ENCODE assay signal across 21 cellular contexts in the genomic region with DNA sequence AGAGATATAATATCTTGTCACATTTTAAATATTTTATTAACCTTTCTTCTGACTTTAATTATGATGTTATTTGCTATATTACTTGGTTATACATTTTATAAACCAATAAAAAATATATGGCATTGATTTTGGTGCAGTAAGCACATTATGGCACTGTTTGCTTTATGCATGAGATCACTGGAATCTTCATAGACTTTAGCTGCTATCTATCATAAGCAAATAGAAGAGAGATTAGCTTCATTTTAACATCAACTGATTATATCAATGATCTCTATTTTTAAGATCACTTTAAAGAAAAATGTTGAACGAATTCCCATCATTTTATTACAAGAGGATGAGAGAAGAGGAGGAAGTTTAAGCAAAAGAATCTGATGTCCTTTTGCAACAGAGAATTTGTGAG.
"Had no signal": no experiment of that assay in that cellular context is flagged by ENCODE, and none has a peak within 500 bp of the region (broad histone marks: within the 10 kb centered on the region; RNA-seq: fewer than 3 reads in every experiment).

No MANE protein-coding gene starts in this region.

- H3K9me3 ChIP-seq: left ventricle myocardium inferior, neutrophil, ovary, right atrium auricular region, spleen, tibial nerve, uterus had no signal

- H3K4me3 ChIP-seq: left ventricle myocardium inferior, lung, neural progenitor cell, ovary, right atrium auricular region, skin epidermis, spleen, tibial nerve, uterus had no signal

- H3K9ac ChIP-seq: neural progenitor cell had no signal

- DNase-seq: hypothalamus; immature natural killer cell; left ventricle myocardium inferior; mesendoderm; naive B cell; natural killer cell; nephron progenitor cell; occipital lobe; ovary; spleen; stimulated activated CD4-positive, alpha-beta T cell treated with anti-CD3 and anti-CD28 coated beads, Interleukin-4, amount 100 ng/mL, for 24 hours; stimulated activated naive CD4-positive, alpha-beta T cell; stimulated activated naive CD8-positive, alpha-beta T cell treated with anti-CD3 and anti-CD28 coated beads, Interleukin-15, amount 100 ng/mL, for 72 hours; substantia nigra; uterus had no signal

- H3K36me3 ChIP-seq: left ventricle myocardium inferior, neural progenitor cell, neutrophil, ovary, right atrium auricular region, spleen, tibial nerve, uterus had no signal

- H3K4me1 ChIP-seq: left ventricle myocardium inferior, neural progenitor cell, right atrium auricular region, tibial nerve, uterus had no signal

- H2AFZ ChIP-seq: neural progenitor cell had no signal

- H3K27ac ChIP-seq: left ventricle myocardium inferior, neural progenitor cell, neutrophil, right atrium auricular region, skin epidermis, spleen, tibial nerve, uterus had no signal

- H3K4me2 ChIP-seq: neural progenitor cell had no signal

- H3K27me3 ChIP-seq: neural progenitor cell, neutrophil, ovary, right atrium auricular region, spleen, tibial nerve, uterus had no signal
